In the genomic region with DNA sequence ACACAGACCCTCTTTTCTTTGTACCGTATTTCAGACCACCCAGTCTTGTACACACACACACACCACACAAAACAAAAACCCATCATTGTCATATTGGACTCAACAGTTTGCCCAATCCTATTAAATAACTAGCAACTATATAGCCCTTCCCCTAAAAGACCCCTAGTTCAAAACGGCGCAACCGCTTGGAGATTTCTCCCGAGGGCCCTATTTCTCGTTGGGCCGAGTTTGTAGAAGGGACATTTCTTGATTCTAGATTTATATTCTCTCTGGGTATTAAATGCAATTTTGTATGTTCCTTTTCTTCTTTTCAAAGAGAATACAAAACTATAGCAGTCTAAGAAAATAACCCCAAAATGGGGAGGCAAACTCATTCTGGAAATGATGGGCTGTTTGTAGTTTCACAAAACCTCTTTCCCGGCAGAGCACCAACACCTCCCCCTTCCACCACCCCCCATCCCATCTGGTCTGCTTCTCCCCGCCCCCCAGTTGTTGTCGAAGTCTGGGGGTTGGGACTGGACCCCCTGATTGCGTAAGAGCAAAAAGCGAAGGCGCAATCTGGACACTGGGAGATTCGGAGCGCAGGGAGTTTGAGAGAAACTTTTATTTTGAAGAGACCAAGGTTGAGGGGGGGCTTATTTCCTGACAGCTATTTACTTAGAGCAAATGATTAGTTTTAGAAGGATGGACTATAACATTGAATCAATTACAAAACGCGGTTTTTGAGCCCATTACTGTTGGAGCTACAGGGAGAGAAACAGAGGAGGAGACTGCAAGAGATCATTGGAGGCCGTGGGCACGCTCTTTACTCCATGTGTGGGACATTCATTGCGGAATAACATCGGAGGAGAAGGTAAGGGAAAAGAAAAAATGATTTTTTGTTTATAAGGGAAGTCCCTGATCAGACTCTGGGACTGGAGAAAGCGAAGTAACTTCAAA, we compare ENCODE assay signal across 8 cellular contexts. TPM values are rescaled to one million over a fixed set of nuclear protein-coding genes. Genes with fewer than 3 reads are reported as not detected.
DNase-seq lines count a peak whose midpoint lies in the region; ATAC-seq and TF ChIP-seq lines count a peak whose summit lies in the region.

PDGFRA (plus strand) TSS at position 731 of the 939 bp plus-strand sequence. CDS start 29,476 bp downstream, outside the sequence.

- H3K4me1 Mint-ChIP-seq in naive B cell = peaks cover 36 to 58% (median 57%) of the 10 kb centered on the region in 3 donors

- peak; percentile 78 for DNase-seq in AG08395 (ENCODE audit: low spot score)
- peak; percentile 70 for DNase-seq in NCI-H748 treated with DMSO at 0.1 percent for 48 hours (lab: John Stamatoyannopoulos, UW)
- no peak for DNase-seq in naive B cell
- no peak for DNase-seq in dermis blood vessel endothelial cell

- H3K4me3 Mint-ChIP-seq in naive B cell = peak within 1 kb of the TSS in 7 of 8 donors; percentile 44 to 91 (median 83)

- TF ChIP-seq POLR2A in GM18505 (IDR thresholded peaks at IDR 0.05; ENCODE audit: borderline replicate concordance, extremely low read depth, insufficient read depth, insufficient read length) = no peak

- peaks cover 10 to 15% of the 10 kb centered on the region in 2 donors for H3K4me1 ChIP-seq in esophagus (ENCODE audit: control insufficient read depth in 2 of 2, insufficient read depth in 2 of 2, low read length in 1 of 2)

- H3K27me3 Mint-ChIP-seq in naive B cell = peaks cover 71 to 85% (median 85%) of the 10 kb centered on the region in 3 donors

- H3K36me3 Mint-ChIP-seq in naive B cell = peaks cover 5 to 15% of the 10 kb centered on the region in 2 donors

- peaks cover 0 to 13% (median 3%) of the 10 kb centered on the region in 7 donors for H3K9me3 Mint-ChIP-seq in naive B cell

- ATAC-seq in naive B cell (ENCODE audit: low read depth in 2 of 2) (no peak), GM18505 (IDR thresholded peaks at IDR 0.05; ENCODE audit: unreplicated experiment) (no peak), GM21576 (IDR thresholded peaks at IDR 0.05; ENCODE audit: unreplicated experiment) (no peak), GM21737 (IDR thresholded peaks at IDR 0.05; ENCODE audit: unreplicated experiment) (no peak)

- peak within 1 kb of the TSS in 4 of 6 donors; percentile 12 to 91 (median 72) for H3K27ac Mint-ChIP-seq in naive B cell

- H3K27ac ChIP-seq in esophagus (ENCODE audit: low read depth in 2 of 2, low read length in 1 of 2) = peak within 1 kb of the TSS; percentile 83 to 85

- WGBS in esophagus, 2 donors = 22 to 24% methylated on average over 22 of the region's 22 CpGs

- peak within 1 kb of the TSS; percentile 61 to 63 for H3K4me3 ChIP-seq in esophagus (ENCODE audit: low read depth in 1 of 2, low read length in 2 of 2)

- H3K9me3 ChIP-seq in esophagus (ENCODE audit: control insufficient read depth in 2 of 2, insufficient read depth in 1 of 2, low read depth in 1 of 2, low read length in 1 of 2) = no peaks in the 10 kb centered on the region

- H3K27me3 ChIP-seq in esophagus (ENCODE audit: control insufficient read depth in 1 of 2, insufficient read depth in 2 of 2, low read length in 2 of 2) = peaks cover 0 to 10% of the 10 kb centered on the region in 2 donors

- no peaks in the 10 kb centered on the region for H3K36me3 ChIP-seq in esophagus (ENCODE audit: control insufficient read depth in 2 of 2, insufficient read depth in 2 of 2, low read length in 1 of 2)

RNA-seq across cellular contexts. Expression of gene PDGFRA, which starts in this region (rescaled TPM):
- 1 to 10 TPM; 3.9 to 7.4 TPM for polyA plus RNA-seq in esophagus
- 1 to 10 TPM in 1 of 6 donors, not detected in 5; 1.2 TPM for polyA plus RNA-seq in naive B cell (ENCODE audit: low read depth in 6 of 6)
- 0.65 and 1.5 TPM in 2 replicates for total RNA-seq in dermis blood vessel endothelial cell

Comparison
In these comparisons a context has a peak if more than half of its experiments do, and no peak if none do; other contexts are left out.
1. DNase-seq: peak in AG08395 (single experiment) and NCI-H748 treated with DMSO at 0.1 percent for 48 hours (single experiment); none in naive B cell (single experiment) and dermis blood vessel endothelial cell (single experiment).